8 cellular contexts compared by ENCODE assay signal in genomic region chr3:160755776-160756304, GRCh38. TPM values are rescaled to one million over a fixed set of nuclear protein-coding genes. Genes with fewer than 3 reads are reported as not detected.
DNase-seq lines count a peak whose midpoint lies in the region; ATAC-seq and TF ChIP-seq lines count a peak whose summit lies in the region.

Gene PPM1L (plus strand): TSS chr3:160756231.

- TF ChIP-seq POLR2A in NB4 (IDR thresholded peaks at IDR 0.05; ENCODE audit: extremely low read depth, insufficient read length): no peak

- TF ChIP-seq CTCF in NB4 (IDR thresholded peaks at IDR 0.05; ENCODE audit: low read depth, low read length) (no peak), choroid plexus epithelial cell (conservative IDR thresholded peaks at IDR 0.05; ENCODE audit: low read depth, low read length) (no peak)

- intact Hi-C loops in left colon (cut with DNase I, micrococcal nuclease): no loop called here

- H3K4me3 ChIP-seq in NB4 (ENCODE audit: low read depth, low read length) (peak within 1 kb of the TSS; percentile 74), choroid plexus epithelial cell (ENCODE audit: low read depth, low read length) (peak within 1 kb of the TSS; percentile 65)

- DNase-seq in NCI-H2227 (lab: John Stamatoyannopoulos, UW; ENCODE audit: unreplicated experiment) (peak; percentile 51), NCI-H2227 treated with DMSO at 0.1 percent for 48 hours (lab: John Stamatoyannopoulos, UW) (no peak), NB4 (ENCODE audit: low read depth) (peak; percentile 83), choroid plexus epithelial cell (ENCODE audit: low read depth) (peak; percentile 23), left colon (peak; percentile 36 to 73)
- peak; percentile 62 to 63 for DNase-seq in stimulated activated CD4-positive, alpha-beta T cell treated with anti-CD3 and anti-CD28 coated beads, Interleukin-2, amount 100 ng/mL, for 24 hours

- ATAC-seq in HG02610 (IDR thresholded peaks at IDR 0.05; ENCODE audit: unreplicated experiment) (peak; percentile 36), left colon (peak; percentile 48)
- peak; percentile 24 to 27 for ATAC-seq in activated CD4-positive, CD25-positive, alpha-beta regulatory T cell treated with anti-CD3 and anti-CD28 coated beads, Interleukin-2, amount 50 U/mL, for 24 hours

RNA-seq across cellular contexts. Expression of gene PPM1L, which starts in this region (rescaled TPM):
- total RNA-seq in left colon: 10 to 100 TPM; 16.9 to 20.4 TPM
